In the genomic region with DNA sequence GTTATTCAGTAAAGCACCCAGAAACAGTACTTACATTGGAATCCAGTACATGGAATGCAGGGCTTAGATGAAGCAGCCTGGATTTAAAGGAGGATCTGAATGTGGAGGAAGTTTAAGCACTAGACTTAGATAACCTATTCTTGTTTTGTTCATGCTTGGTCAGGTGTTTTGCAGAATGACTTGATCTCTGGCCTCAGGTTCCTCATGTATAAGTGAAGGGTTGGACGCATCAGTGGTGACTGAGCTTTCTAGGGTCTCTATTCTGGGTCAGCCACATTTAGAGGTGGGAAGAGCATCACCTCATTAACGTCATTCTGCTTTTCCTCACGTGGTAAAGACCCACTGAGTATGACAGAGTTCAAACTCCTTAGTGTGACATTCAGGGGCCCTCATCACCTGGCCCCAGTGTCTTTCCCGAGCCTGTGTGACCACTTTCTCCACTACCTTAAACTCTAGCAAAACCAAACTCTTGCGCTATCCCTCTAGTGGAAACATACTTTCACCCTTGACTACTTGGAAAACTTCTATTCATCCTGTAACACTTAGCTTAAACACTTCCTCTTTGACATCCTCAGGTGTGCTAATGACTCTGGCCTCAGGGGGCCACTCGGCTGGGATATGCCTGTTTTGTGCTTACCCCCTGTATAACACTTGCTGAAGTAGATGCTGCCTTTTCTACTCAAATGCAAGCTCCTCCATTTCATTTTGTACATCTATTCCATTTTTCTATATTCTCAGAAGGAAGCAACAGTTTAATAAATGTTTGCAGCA, we compare ENCODE assay signal across 14 cellular contexts. TPM values are rescaled to one million over a fixed set of nuclear protein-coding genes. Genes with fewer than 3 reads are reported as not detected.
DNase-seq lines count a peak whose midpoint lies in the region; ATAC-seq and TF ChIP-seq lines count a peak whose summit lies in the region.
"Had no signal": no experiment of that assay in that cellular context is flagged by ENCODE, and none has a peak within 500 bp of the region (broad histone marks: within the 10 kb centered on the region; RNA-seq: fewer than 3 reads in every experiment).

No MANE protein-coding gene starts in this region.

- H3K4ac ChIP-seq in H9 (ENCODE audit: low read depth, low read length) (no peak overlapping the region), mesendoderm (ENCODE audit: low read depth, low read length) (no peak overlapping the region)

- no peak overlapping the region for H2AFZ ChIP-seq in H9 (ENCODE audit: low read length)

- no peaks in the 10 kb centered on the region for H3K79me2 ChIP-seq in H9 (ENCODE audit: insufficient read depth, low read length)
- no peaks in the 10 kb centered on the region for H3K79me2 ChIP-seq in mesendoderm (ENCODE audit: control insufficient read depth, insufficient read depth, low read length)

- no peak overlapping the region for H3K27ac Mint-ChIP-seq in H9
- no peak overlapping the region for H3K27ac Mint-ChIP-seq in IgD-negative memory B cell
- H3K27ac Mint-ChIP-seq in activated naive CD8-positive, alpha-beta T cell treated with anti-CD3 and anti-CD28 coated beads, Interleukin-2, amount 50 U/mL, for 24 hours: no peak overlapping the region
- H3K27ac Mint-ChIP-seq in activated CD8-positive, alpha-beta T cell treated with anti-CD3 and anti-CD28 coated beads for 36 hours: no peak overlapping the region
- H3K27ac Mint-ChIP-seq: natural killer cell treated with Interleukin-12 subunit alpha and Interleukin-12 subunit beta and Interleukin-15 and Interleukin-18, amount 100 ng/mL, for 72 hours had no signal

- H2BK15ac ChIP-seq in H9 (ENCODE audit: low read depth, low read length): no peak overlapping the region
- H2BK15ac ChIP-seq in mesendoderm (replicated peaks; ENCODE audit: low read depth): no peak overlapping the region

- H2AK5ac ChIP-seq in H9 (ENCODE audit: insufficient read length, low read length): no peak overlapping the region
- no peak overlapping the region for H2AK5ac ChIP-seq in mesendoderm (ENCODE audit: low read length)

- intact Hi-C loops in upper lobe of right lung (cut with DNase I): no loop called here
- intact Hi-C loops in activated CD8-positive, alpha-beta T cell treated with anti-CD3 and anti-CD28 coated beads for 36 hours (cut with micrococcal nuclease): no loop called here

- no peak overlapping the region for H3T11ph ChIP-seq in H9 (ENCODE audit: low read length)

- H2BK120ac ChIP-seq in H9 (ENCODE audit: low read depth, low read length, poor library complexity, severe bottlenecking): no peak overlapping the region
- no peak overlapping the region for H2BK120ac ChIP-seq in mesendoderm (ENCODE audit: low read depth, low read length)

- H3K27ac ChIP-seq in H9 (ENCODE audit: insufficient read length, low read depth, low read length) (no peak overlapping the region), mesendoderm (ENCODE audit: low read depth, low read length) (no peak overlapping the region), upper lobe of right lung (no peak overlapping the region)
- H3K27ac ChIP-seq: C4-2B had no signal

- no peak overlapping the region for H2BK20ac ChIP-seq in H9 (ENCODE audit: low read depth, low read length, poor library complexity, severe bottlenecking)

- H3K4me3 ChIP-seq in mesendoderm (ENCODE audit: low read length) (no peak overlapping the region), upper lobe of right lung (no peak overlapping the region)

- H4K5ac ChIP-seq in H9 (ENCODE audit: insufficient read length, low read depth, low read length) (no peak overlapping the region), mesendoderm (ENCODE audit: low read length) (no peak overlapping the region)

- no peak overlapping the region for H3K4me2 ChIP-seq in H9 (ENCODE audit: insufficient read depth, insufficient read length, low read length)
- H3K4me2 ChIP-seq in mesendoderm (ENCODE audit: low read length): no peak overlapping the region

- H3K9ac ChIP-seq in H9 (ENCODE audit: extremely low read depth, insufficient read length, low read length) (no peak overlapping the region), mesendoderm (ENCODE audit: low read length) (no peak overlapping the region)

- POLR2A ChIA-PET in activated CD8-positive, alpha-beta T cell treated with anti-CD3 and anti-CD28 coated beads for 36 hours (lab: Charles Lee): no interaction called here

- H3K23ac ChIP-seq in H9 (ENCODE audit: insufficient read length, low read depth, low read length) (no peak overlapping the region), mesendoderm (ENCODE audit: low read length) (no peak overlapping the region)

- CTCF ChIA-PET in activated CD8-positive, alpha-beta T cell treated with anti-CD3 and anti-CD28 coated beads for 36 hours (lab: Charles Lee): interaction anchor here (1.0 to 1.3 kb wide), 2 partner anchors 14 to 16 kb away, joined by 3 read pairs; no protein-coding TSS in a partner anchor

- no peak overlapping the region for H4K91ac ChIP-seq in H9 (ENCODE audit: insufficient read length, low read depth, low read length)

- peaks cover 4 to 7% (median 5%) of the 10 kb centered on the region in 3 experiments; a peak in 2 of 7 replicates for H3K36me3 Mint-ChIP-seq in H9 (ENCODE audit: insufficient read depth in 1 of 3, low read depth in 3 of 3)
- peaks cover 3% of the 10 kb centered on the region for H3K36me3 Mint-ChIP-seq in IgD-negative memory B cell
- H3K36me3 Mint-ChIP-seq in activated naive CD8-positive, alpha-beta T cell treated with anti-CD3 and anti-CD28 coated beads, Interleukin-2, amount 50 U/mL, for 24 hours (ENCODE audit: low read depth): no peaks in the 10 kb centered on the region
- no peaks in the 10 kb centered on the region for H3K36me3 Mint-ChIP-seq in activated CD8-positive, alpha-beta T cell treated with anti-CD3 and anti-CD28 coated beads for 36 hours (ENCODE audit: low read depth)

- DNase-seq in H9 (peak; percentile 53), mesendoderm (peak; percentile 34), upper lobe of right lung (no peak)
- no peak for DNase-seq in activated naive CD8-positive, alpha-beta T cell treated with anti-CD3 and anti-CD28 coated beads, Interleukin-2, amount 50 U/mL, for 24 hours
- DNase-seq in activated CD8-positive, alpha-beta T cell treated with anti-CD3 and anti-CD28 coated beads for 36 hours: no peak
- DNase-seq in activated CD4-positive, alpha-beta T cell treated with anti-CD3 and anti-CD28 coated beads for 4 hours: no peak
- DNase-seq: activated T-cell treated with anti-CD3 and anti-CD28 coated beads, Interleukin-2, amount 50 U/mL, for 4 hours; NCI-H446 treated with DMSO at 0.1 percent for 48 hours had no signal

- peaks cover 7% of the 10 kb centered on the region; the same call in 1 of the 2 replicates for H3K27me3 ChIP-seq in H9 (ENCODE audit: insufficient read depth, low read length)
- H3K27me3 ChIP-seq in mesendoderm (ENCODE audit: insufficient read depth, low read length, poor library complexity): peaks cover 3% of the 10 kb centered on the region
- H3K27me3 ChIP-seq in upper lobe of right lung: peaks cover 9% of the 10 kb centered on the region

- H3K79me1 ChIP-seq in H9 (ENCODE audit: insufficient read depth, low read depth, low read length, poor library complexity, severe bottlenecking) (no peaks in the 10 kb centered on the region), mesendoderm (ENCODE audit: low read length) (no peaks in the 10 kb centered on the region)

- H3K36me3 ChIP-seq in mesendoderm (ENCODE audit: control insufficient read depth, insufficient read depth, low read length): no peaks in the 10 kb centered on the region
- no peaks in the 10 kb centered on the region for H3K36me3 ChIP-seq in upper lobe of right lung

- peaks cover 6% of the 10 kb centered on the region for H3K23me2 ChIP-seq in H9 (ENCODE audit: insufficient read length, low read depth, low read length, poor library complexity, severe bottlenecking)

- no peak overlapping the region for H2BK12ac ChIP-seq in H9 (ENCODE audit: insufficient read length, low read depth, low read length)

- H3K9me3 Mint-ChIP-seq in H9 (peaks cover 12 to 14% of the 10 kb centered on the region in 2 experiments), IgD-negative memory B cell (peaks cover 0 to 16% (median 10%) of the 10 kb centered on the region in 3 donors)
- peaks cover 10% of the 10 kb centered on the region for H3K9me3 Mint-ChIP-seq in activated naive CD8-positive, alpha-beta T cell treated with anti-CD3 and anti-CD28 coated beads, Interleukin-2, amount 50 U/mL, for 24 hours
- H3K9me3 Mint-ChIP-seq in activated CD8-positive, alpha-beta T cell treated with anti-CD3 and anti-CD28 coated beads for 36 hours: no peaks in the 10 kb centered on the region

- H3K56ac ChIP-seq in H9 (ENCODE audit: insufficient read length, low read depth, low read length) (no peak overlapping the region), mesendoderm (ENCODE audit: low read length) (no peak overlapping the region)

- H4K8ac ChIP-seq in H9 (replicated peaks; ENCODE audit: insufficient read length, low read depth, low read length) (no peak overlapping the region), mesendoderm (ENCODE audit: low read depth, low read length) (no peak overlapping the region)

- H3K9me3 ChIP-seq in H9 (ENCODE audit: control insufficient read depth, low read depth, low read length) (no peaks in the 10 kb centered on the region), upper lobe of right lung (no peaks in the 10 kb centered on the region)

- ATAC-seq in GM18505 (IDR thresholded peaks at IDR 0.05; ENCODE audit: unreplicated experiment): peak; percentile 32
- no peak for ATAC-seq in activated naive CD8-positive, alpha-beta T cell treated with anti-CD3 and anti-CD28 coated beads, Interleukin-2, amount 50 U/mL, for 24 hours
- no peak for ATAC-seq in upper lobe of right lung
- no peak for ATAC-seq in activated CD8-positive, alpha-beta T cell treated with anti-CD3 and anti-CD28 coated beads for 36 hours
- ATAC-seq: activated T-cell treated with anti-CD3 and anti-CD28 coated beads, Interleukin-2, amount 50 U/mL, for 4 hours; natural killer cell treated with Interleukin-12 subunit alpha and Interleukin-12 subunit beta and Interleukin-15 and Interleukin-18, amount 100 ng/mL, for 72 hours had no signal

- H3K4me1 Mint-ChIP-seq in H9: peaks cover 17 to 18% of the 10 kb centered on the region in 2 experiments
- peaks cover 12 to 17% (median 16%) of the 10 kb centered on the region in 3 donors for H3K4me1 Mint-ChIP-seq in IgD-negative memory B cell
- H3K4me1 Mint-ChIP-seq in activated naive CD8-positive, alpha-beta T cell treated with anti-CD3 and anti-CD28 coated beads, Interleukin-2, amount 50 U/mL, for 24 hours: peaks cover 2% of the 10 kb centered on the region
- H3K4me1 Mint-ChIP-seq in activated CD8-positive, alpha-beta T cell treated with anti-CD3 and anti-CD28 coated beads for 36 hours (ENCODE audit: low read depth): no peaks in the 10 kb centered on the region

- H3K4me3 Mint-ChIP-seq in H9: peak overlapping the region; percentile 50 to 52; a peak in 3 of 5 replicates
- peak overlapping the region; percentile 39 to 87 (median 70) for H3K4me3 Mint-ChIP-seq in IgD-negative memory B cell
- H3K4me3 Mint-ChIP-seq in activated naive CD8-positive, alpha-beta T cell treated with anti-CD3 and anti-CD28 coated beads, Interleukin-2, amount 50 U/mL, for 24 hours: no peak overlapping the region
- no peak overlapping the region for H3K4me3 Mint-ChIP-seq in activated CD8-positive, alpha-beta T cell treated with anti-CD3 and anti-CD28 coated beads for 36 hours
- H3K4me3 Mint-ChIP-seq: activated T-cell treated with anti-CD3 and anti-CD28 coated beads, Interleukin-2, amount 50 U/mL, for 4 hours; natural killer cell treated with Interleukin-12 subunit alpha and Interleukin-12 subunit beta and Interleukin-15 and Interleukin-18, amount 100 ng/mL, for 72 hours had no signal

- H3K18ac ChIP-seq in H9 (ENCODE audit: insufficient read length, low read depth, low read length) (no peak overlapping the region), mesendoderm (ENCODE audit: low read length) (no peak overlapping the region)

- WGBS in H9 (ENCODE audit: extremely low coverage, insufficient read length, low lambda C conversion rate): no CpG with 5 or more reads among the region's 6 CpGs
- WGBS in mesendoderm (ENCODE audit: extremely low coverage, insufficient coverage, low lambda C conversion rate): no CpG with 5 or more reads among the region's 6 CpGs

- H3K27me3 Mint-ChIP-seq in H9 (ENCODE audit: low read depth) (peaks cover 50% of the 10 kb centered on the region), IgD-negative memory B cell (peaks cover 20% of the 10 kb centered on the region)
- peaks cover 30% of the 10 kb centered on the region for H3K27me3 Mint-ChIP-seq in activated naive CD8-positive, alpha-beta T cell treated with anti-CD3 and anti-CD28 coated beads, Interleukin-2, amount 50 U/mL, for 24 hours
- H3K27me3 Mint-ChIP-seq in activated CD8-positive, alpha-beta T cell treated with anti-CD3 and anti-CD28 coated beads for 36 hours: peaks cover 23% of the 10 kb centered on the region

- H3K4me1 ChIP-seq in H9 (ENCODE audit: insufficient read depth, low read length) (peaks cover 5% of the 10 kb centered on the region; the same call in 1 of the 2 replicates), mesendoderm (ENCODE audit: control insufficient read depth, low read depth, low read length) (no peaks in the 10 kb centered on the region), upper lobe of right lung (no peaks in the 10 kb centered on the region)

- no peaks in the 10 kb centered on the region for H4K20me1 ChIP-seq in H9 (ENCODE audit: control insufficient read depth, insufficient read depth, insufficient read length)

- TF ChIP-seq POLR2A in GM18505 (IDR thresholded peaks at IDR 0.05; ENCODE audit: borderline replicate concordance, extremely low read depth, insufficient read depth, insufficient read length): no peak

- no peak overlapping the region for H3K14ac ChIP-seq in H9 (ENCODE audit: insufficient read depth, low read length)

- no peak overlapping the region for H2BK5ac ChIP-seq in H9 (ENCODE audit: insufficient read length, low read length)
- no peak overlapping the region for H2BK5ac ChIP-seq in mesendoderm (ENCODE audit: low read length)

- TF ChIP-seq CTCF in H9 (conservative IDR thresholded peaks at IDR 0.05) (peak; percentile 26; the same call in 2 of the 3 replicates), upper lobe of right lung (IDR thresholded peaks at IDR 0.05) (no peak)
- no peak for TF ChIP-seq CTCF in activated CD8-positive, alpha-beta T cell treated with anti-CD3 and anti-CD28 coated beads for 36 hours (IDR thresholded peaks at IDR 0.05)

RNA-seq across cellular contexts. Expression of gene ERICH3, which starts 0.9 kb away (rescaled TPM):
- total RNA-seq in H9 (2021) (not detected in 2 replicates), upper lobe of right lung (not detected)
- polyA plus RNA-seq in IgD-negative memory B cell: not detected
- not detected for polyA plus RNA-seq in mesendoderm (2013, experiment 1 of 2)
- not detected for polyA plus RNA-seq in mesendoderm (2013, experiment 2 of 2)
- total RNA-seq in activated CD8-positive, alpha-beta T cell treated with anti-CD3 and anti-CD28 coated beads for 36 hours: not detected
- total RNA-seq: activated T-cell treated with anti-CD3 and anti-CD28 coated beads, Interleukin-2, amount 50 U/mL, for 4 hours; M059J; natural killer cell treated with Interleukin-12 subunit alpha and Interleukin-12 subunit beta and Interleukin-15 and Interleukin-18, amount 100 ng/mL, for 72 hours; Right ventricle myocardium superior had no signal

RNA-seq across cellular contexts. Expression of gene CRYZ, which starts 58.4 kb away (rescaled TPM):
- total RNA-seq in H9 (2021): 12.7 and 14.0 TPM in 2 replicates
- polyA plus RNA-seq in IgD-negative memory B cell: 51.1 TPM
- polyA plus RNA-seq in mesendoderm (2013, experiment 1 of 2): 25.2 TPM
- polyA plus RNA-seq in mesendoderm (2013, experiment 2 of 2): 26.6 TPM
- 48.3 TPM for total RNA-seq in upper lobe of right lung
- total RNA-seq in activated CD8-positive, alpha-beta T cell treated with anti-CD3 and anti-CD28 coated beads for 36 hours: 1 to 10 TPM; 6.0 to 7.5 TPM

RNA-seq across cellular contexts. Expression of gene TYW3, which starts 58.5 kb away (rescaled TPM):
- total RNA-seq in H9 (2021): 10.9 and 12.8 TPM in 2 replicates
- polyA plus RNA-seq in IgD-negative memory B cell: 9.8 TPM
- polyA plus RNA-seq in mesendoderm (2013, experiment 1 of 2): 53.5 TPM
- polyA plus RNA-seq in mesendoderm (2013, experiment 2 of 2): 51.6 TPM
- 18.4 TPM for total RNA-seq in upper lobe of right lung
- 10 to 100 TPM; 22.0 to 24.4 TPM for total RNA-seq in activated CD8-positive, alpha-beta T cell treated with anti-CD3 and anti-CD28 coated beads for 36 hours

Comparison
In these comparisons a context has a peak if more than half of its experiments do, and no peak if none do; other contexts are left out.
1. DNase-seq: peak in H9 (single experiment) and mesendoderm (single experiment); none in activated naive CD8-positive, alpha-beta T cell treated with anti-CD3 and anti-CD28 coated beads, Interleukin-2, amount 50 U/mL, for 24 hours (single experiment), upper lobe of right lung (single experiment), activated CD8-positive, alpha-beta T cell treated with anti-CD3 and anti-CD28 coated beads for 36 hours (single experiment) and activated CD4-positive, alpha-beta T cell treated with anti-CD3 and anti-CD28 coated beads for 4 hours (0 of 2).
2. H3K4me3 Mint-ChIP-seq: peak in H9 (2 of 2) and IgD-negative memory B cell (4 of 4); none in activated naive CD8-positive, alpha-beta T cell treated with anti-CD3 and anti-CD28 coated beads, Interleukin-2, amount 50 U/mL, for 24 hours (single experiment) and activated CD8-positive, alpha-beta T cell treated with anti-CD3 and anti-CD28 coated beads for 36 hours (single experiment).